1 cellular context compared by ENCODE assay signal in the genomic region with DNA sequence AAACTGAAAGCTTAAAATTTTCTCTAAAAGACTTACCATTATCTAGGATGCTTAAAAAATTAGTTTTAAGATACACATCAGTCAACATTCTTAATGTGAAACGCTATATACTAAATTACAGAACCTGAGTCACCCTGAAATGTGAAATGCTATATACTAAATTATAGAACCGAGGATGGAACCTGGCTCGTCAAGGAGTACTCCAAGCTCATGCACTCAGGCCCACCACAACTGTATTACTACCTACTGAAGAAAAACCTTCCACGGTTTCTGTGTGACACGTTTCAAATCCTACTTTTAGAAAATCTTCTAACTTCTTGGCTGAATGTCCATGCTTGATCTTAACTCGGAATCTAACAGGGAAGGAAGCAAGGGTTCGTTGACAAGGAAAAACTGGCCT.
TF ChIP-seq lines count a peak whose summit lies in the region.

No MANE protein-coding gene starts in this region.

TF ChIP-seq in GM12878, 131 proteins besides CTCF, POLR2A, EP300 and RAD21 (continued from another document):
- TF ChIP-seq, protein P1, sequence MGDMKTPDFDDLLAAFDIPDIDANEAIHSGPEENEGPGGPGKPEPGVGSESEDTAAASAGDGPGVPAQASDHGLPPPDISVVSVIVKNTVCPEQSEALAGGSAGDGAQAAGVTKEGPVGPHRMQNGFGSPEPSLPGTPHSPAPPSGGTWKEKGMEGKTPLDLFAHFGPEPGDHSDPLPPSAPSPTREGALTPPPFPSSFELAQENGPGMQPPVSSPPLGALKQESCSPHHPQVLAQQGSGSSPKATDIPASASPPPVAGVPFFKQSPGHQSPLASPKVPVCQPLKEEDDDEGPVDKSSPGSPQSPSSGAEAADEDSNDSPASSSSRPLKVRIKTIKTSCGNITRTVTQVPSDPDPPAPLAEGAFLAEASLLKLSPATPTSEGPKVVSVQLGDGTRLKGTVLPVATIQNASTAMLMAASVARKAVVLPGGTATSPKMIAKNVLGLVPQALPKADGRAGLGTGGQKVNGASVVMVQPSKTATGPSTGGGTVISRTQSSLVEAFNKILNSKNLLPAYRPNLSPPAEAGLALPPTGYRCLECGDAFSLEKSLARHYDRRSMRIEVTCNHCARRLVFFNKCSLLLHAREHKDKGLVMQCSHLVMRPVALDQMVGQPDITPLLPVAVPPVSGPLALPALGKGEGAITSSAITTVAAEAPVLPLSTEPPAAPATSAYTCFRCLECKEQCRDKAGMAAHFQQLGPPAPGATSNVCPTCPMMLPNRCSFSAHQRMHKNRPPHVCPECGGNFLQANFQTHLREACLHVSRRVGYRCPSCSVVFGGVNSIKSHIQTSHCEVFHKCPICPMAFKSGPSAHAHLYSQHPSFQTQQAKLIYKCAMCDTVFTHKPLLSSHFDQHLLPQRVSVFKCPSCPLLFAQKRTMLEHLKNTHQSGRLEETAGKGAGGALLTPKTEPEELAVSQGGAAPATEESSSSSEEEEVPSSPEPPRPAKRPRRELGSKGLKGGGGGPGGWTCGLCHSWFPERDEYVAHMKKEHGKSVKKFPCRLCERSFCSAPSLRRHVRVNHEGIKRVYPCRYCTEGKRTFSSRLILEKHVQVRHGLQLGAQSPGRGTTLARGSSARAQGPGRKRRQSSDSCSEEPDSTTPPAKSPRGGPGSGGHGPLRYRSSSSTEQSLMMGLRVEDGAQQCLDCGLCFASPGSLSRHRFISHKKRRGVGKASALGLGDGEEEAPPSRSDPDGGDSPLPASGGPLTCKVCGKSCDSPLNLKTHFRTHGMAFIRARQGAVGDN (IDR thresholded peaks at IDR 0.05): no peak
- TF ChIP-seq GATAD2B (conservative IDR thresholded peaks at IDR 0.05; ENCODE audit: low read depth): no peak
- TF ChIP-seq ASH2L (IDR thresholded peaks at IDR 0.05; ENCODE audit: borderline replicate concordance, low read depth): no peak
- no peak for TF ChIP-seq SPI1 (IDR thresholded peaks at IDR 0.05; ENCODE audit: borderline replicate concordance, insufficient read depth, low read depth, low read length)
- TF ChIP-seq CHD1 (IDR thresholded peaks at IDR 0.05; ENCODE audit: low read depth, low read length): no peak
- TF ChIP-seq, protein P2, sequence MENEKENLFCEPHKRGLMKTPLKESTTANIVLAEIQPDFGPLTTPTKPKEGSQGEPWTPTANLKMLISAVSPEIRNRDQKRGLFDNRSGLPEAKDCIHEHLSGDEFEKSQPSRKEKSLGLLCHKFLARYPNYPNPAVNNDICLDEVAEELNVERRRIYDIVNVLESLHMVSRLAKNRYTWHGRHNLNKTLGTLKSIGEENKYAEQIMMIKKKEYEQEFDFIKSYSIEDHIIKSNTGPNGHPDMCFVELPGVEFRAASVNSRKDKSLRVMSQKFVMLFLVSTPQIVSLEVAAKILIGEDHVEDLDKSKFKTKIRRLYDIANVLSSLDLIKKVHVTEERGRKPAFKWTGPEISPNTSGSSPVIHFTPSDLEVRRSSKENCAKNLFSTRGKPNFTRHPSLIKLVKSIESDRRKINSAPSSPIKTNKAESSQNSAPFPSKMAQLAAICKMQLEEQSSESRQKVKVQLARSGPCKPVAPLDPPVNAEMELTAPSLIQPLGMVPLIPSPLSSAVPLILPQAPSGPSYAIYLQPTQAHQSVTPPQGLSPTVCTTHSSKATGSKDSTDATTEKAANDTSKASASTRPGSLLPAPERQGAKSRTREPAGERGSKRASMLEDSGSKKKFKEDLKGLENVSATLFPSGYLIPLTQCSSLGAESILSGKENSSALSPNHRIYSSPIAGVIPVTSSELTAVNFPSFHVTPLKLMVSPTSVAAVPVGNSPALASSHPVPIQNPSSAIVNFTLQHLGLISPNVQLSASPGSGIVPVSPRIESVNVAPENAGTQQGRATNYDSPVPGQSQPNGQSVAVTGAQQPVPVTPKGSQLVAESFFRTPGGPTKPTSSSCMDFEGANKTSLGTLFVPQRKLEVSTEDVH (IDR thresholded peaks at IDR 0.05; ENCODE audit: low read depth, partially characterized antibody): no peak
- no peak for TF ChIP-seq FOXM1 (IDR thresholded peaks at IDR 0.05; ENCODE audit: low read depth, low read length)
